ENCODE assay signal across 18 cellular contexts in the genomic region with DNA sequence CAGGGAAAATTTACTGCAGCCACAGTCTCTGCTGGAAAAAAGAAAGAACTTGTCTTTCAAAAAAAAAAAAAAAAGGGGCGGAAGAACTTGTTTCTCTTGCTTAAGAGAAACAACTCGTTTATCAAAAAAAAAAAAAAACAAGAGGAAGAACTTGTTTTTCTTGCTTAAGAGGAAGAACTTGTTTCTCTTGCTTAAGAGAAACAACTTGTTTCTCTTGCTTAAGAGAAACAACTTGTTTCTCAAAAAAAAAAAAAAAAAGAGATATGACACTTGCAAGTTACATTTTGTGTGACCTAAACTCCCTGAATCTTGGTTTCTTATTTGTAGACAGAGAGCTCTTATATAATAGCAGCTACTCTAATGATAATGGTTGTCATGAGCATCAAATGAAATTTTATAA. TPM values are rescaled to one million over a fixed set of nuclear protein-coding genes. Genes with fewer than 3 reads are reported as not detected.
A peak's percentile ranks its signal among the peaks of the same experiment; 100 is the strongest.
DNase-seq lines count a peak whose midpoint lies in the region; ATAC-seq and TF ChIP-seq lines count a peak whose summit lies in the region.
"Had no signal": no experiment of that assay in that cellular context is flagged by ENCODE, and none has a peak within 500 bp of the region (broad histone marks: within the 10 kb centered on the region; RNA-seq: fewer than 3 reads in every experiment).

No MANE protein-coding gene starts in this region.

- H3K79me2 ChIP-seq in parathyroid adenoma: no peaks in the 10 kb centered on the region

- in situ Hi-C loops in KBM-7 (cut with MboI; ENCODE audit: low pct_unique_long_range_greater_than_20kb, low sequenced_read_pairs): no loop called here

- H2AFZ ChIP-seq in parathyroid adenoma: peak overlapping the region; percentile 11

- no peak overlapping the region for H3K4me3 ChIP-seq in parathyroid adenoma (ENCODE audit: low read depth, low read length)
- H3K4me3 ChIP-seq: SJSA1 had no signal

- ATAC-seq in GM18873 (IDR thresholded peaks at IDR 0.05; ENCODE audit: low FRiP score, unreplicated experiment): no peak
- ATAC-seq in Right ventricle myocardium superior (ENCODE audit: poor library complexity): no peak

- no peaks in the 10 kb centered on the region for H3K9me3 ChIP-seq in parathyroid adenoma (ENCODE audit: control insufficient read depth, low read length)
- H3K9me3 ChIP-seq: Caco-2, SJSA1 had no signal

- intact Hi-C loops in Right ventricle myocardium superior (cut with DNase I): no loop called here

- TF ChIP-seq CTCF in parathyroid adenoma (IDR thresholded peaks at IDR 0.05): no peak

- H3K9ac ChIP-seq in parathyroid adenoma: no peak overlapping the region

- H3K27me3 ChIP-seq in parathyroid adenoma (ENCODE audit: control insufficient read depth, insufficient read depth, low read length): no peaks in the 10 kb centered on the region

- no peaks in the 10 kb centered on the region for H3K36me3 ChIP-seq in parathyroid adenoma (ENCODE audit: control insufficient read depth, insufficient read depth, low read length)
- H3K36me3 ChIP-seq: SJSA1, WERI-Rb-1 had no signal

- peak overlapping the region; percentile 25 for H3K27ac ChIP-seq in parathyroid adenoma
- H3K27ac ChIP-seq: SJSA1, WERI-Rb-1 had no signal

- DNase-seq in SKM-1 treated with dmso at 0.1 percent for 144 hours (lab: John Stamatoyannopoulos, UW; ENCODE audit: unreplicated experiment) (peak; percentile 53), SKM-1 (lab: John Stamatoyannopoulos, UW; ENCODE audit: unreplicated experiment) (no peak), KBM-7 (peak; percentile 25), amniotic epithelial cell (ENCODE audit: low read depth) (peak; percentile 82), NCI-H2171 treated with DMSO at 0.1 percent for 48 hours (lab: John Stamatoyannopoulos, UW) (no peak), Right ventricle myocardium superior (no peak)
- DNase-seq: 8988T; activated CD8-positive, alpha-beta memory T cell treated with anti-CD3 and anti-CD28 coated beads, Interleukin-2, amount 50 U/mL, for 48 hours; aorta; Caco-2; dermis blood vessel endothelial cell; HCEC 1CT; NCI-H2029 treated with DMSO at 0.1 percent for 48 hours; small intestine; WERI-Rb-1 had no signal

- H3K4me1 ChIP-seq in parathyroid adenoma: peaks cover 9% of the 10 kb centered on the region
- H3K4me1 ChIP-seq: Caco-2, SJSA1 had no signal

- peak overlapping the region; percentile 21 for H3K4me2 ChIP-seq in parathyroid adenoma (ENCODE audit: low read length)

RNA-seq across cellular contexts. Expression of gene USP15, which starts 44.7 kb away (rescaled TPM):
- 55.0 TPM for total RNA-seq in Right ventricle myocardium superior

Comparison
In these comparisons a context has a peak if more than half of its experiments do, and no peak if none do; other contexts are left out.
1. DNase-seq: peak in SKM-1 treated with dmso at 0.1 percent for 144 hours (single experiment), KBM-7 (single experiment) and amniotic epithelial cell (single experiment); none in SKM-1 (single experiment), NCI-H2171 treated with DMSO at 0.1 percent for 48 hours (single experiment) and Right ventricle myocardium superior (single experiment).